Comparison of ENCODE assay signal across 8 cellular contexts in the genomic region with DNA sequence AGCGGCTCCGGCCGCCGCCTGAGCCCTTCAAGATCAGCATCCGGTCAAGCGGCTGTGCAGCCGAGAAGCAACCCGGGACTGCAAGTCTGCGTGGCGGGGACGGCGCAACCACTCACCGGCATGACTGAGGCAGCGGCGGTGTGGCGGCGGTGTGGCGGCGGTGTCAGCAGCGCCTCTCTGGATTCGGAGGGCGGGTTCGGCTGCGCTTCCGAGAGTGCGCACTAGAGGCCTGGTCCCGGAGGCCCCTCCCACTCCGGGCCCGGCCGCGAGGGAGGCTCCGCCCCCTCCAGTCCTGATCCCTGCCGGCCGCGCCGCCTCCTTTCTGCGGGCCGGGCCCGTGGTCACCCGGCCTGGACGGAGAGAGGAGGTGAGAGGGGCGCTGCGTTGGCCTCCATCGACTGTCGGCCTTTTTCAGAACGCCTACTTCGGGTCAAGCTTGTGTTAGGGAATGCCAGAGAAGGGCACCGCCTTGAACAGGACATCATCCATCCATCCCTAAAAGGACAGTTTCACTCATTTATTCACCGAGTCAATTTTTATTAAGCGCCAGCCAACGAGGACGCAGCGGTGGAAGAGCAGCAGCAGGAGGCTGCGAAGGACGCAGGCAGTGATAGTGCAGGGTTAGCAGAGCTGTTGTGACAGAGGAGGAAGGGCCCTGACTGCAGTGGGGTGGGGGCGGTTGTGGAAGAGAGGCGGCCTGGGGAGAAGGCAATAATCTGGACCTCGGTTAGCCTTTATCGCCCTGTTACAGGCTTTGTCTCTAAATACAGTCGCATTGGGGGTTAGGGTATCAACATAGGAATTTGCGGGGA. TPM values are rescaled to one million over a fixed set of nuclear protein-coding genes. Genes with fewer than 3 reads are reported as not detected.
DNase-seq lines count a peak whose midpoint lies in the region; ATAC-seq, FAIRE-seq and TF ChIP-seq lines count a peak whose summit lies in the region.

A gene with protein sequence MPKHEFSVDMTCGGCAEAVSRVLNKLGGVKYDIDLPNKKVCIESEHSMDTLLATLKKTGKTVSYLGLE (minus strand): TSS at position 202 of the 812 bp plus-strand sequence. CDS start 80 bp downstream, at position 122.

- H3K27me3 ChIP-seq in PC-3 (ENCODE audit: low read length): no peaks in the 10 kb centered on the region
- H3K27me3 ChIP-seq in muscle layer of colon (ENCODE audit: control insufficient read depth in 1 of 2, insufficient read depth in 2 of 2, low read length in 2 of 2): no peaks in the 10 kb centered on the region

- CTCF ChIA-PET in PC-3 (lab: Charles Lee): interaction anchor here (0.8 kb wide), 1 partner anchor 15 kb away, joined by 3 read pairs; no protein-coding TSS in a partner anchor

- H2AFZ ChIP-seq in PC-3 (ENCODE audit: low read length): peak within 1 kb of the TSS; percentile 96

- H3K4me1 ChIP-seq in PC-3 (ENCODE audit: insufficient read depth, low read length) (peaks cover 24% of the 10 kb centered on the region), muscle layer of colon (ENCODE audit: insufficient read depth, low read length) (peaks cover 21% of the 10 kb centered on the region)

- BruUV-seq in PC-3 (replicated peaks; lab: Mats Ljungman, UMichigan): TSS peak; percentile 84

- peak within 1 kb of the TSS; percentile 95 for H3K27ac Mint-ChIP-seq in activated T-cell treated with anti-CD3 and anti-CD28 coated beads, Interleukin-2, amount 50 U/mL, for 24 hours

- POLR2A ChIA-PET in PC-3 (lab: Charles Lee; ENCODE audit: unreplicated experiment): interaction anchor here (0.6 kb wide), 2 partner anchors 442 to 443 kb away, joined by 3 to 9 read pairs; no protein-coding TSS in a partner anchor

- peak within 1 kb of the TSS; percentile 91 for H3K4me3 ChIP-seq in PC-3 (ENCODE audit: low read length)
- H3K4me3 ChIP-seq in muscle layer of colon (ENCODE audit: low read depth in 1 of 2, low read length in 2 of 2): peak within 1 kb of the TSS; percentile 75 to 92

- peak within 1 kb of the TSS; percentile 42 for H3K27ac ChIP-seq in PC-3 (ENCODE audit: low read length)
- peak within 1 kb of the TSS; percentile 87 for H3K27ac ChIP-seq in muscle layer of colon (ENCODE audit: low read depth, low read length)

- H3K79me2 ChIP-seq in PC-3 (ENCODE audit: low read length): peaks cover 44% of the 10 kb centered on the region

- H3K9ac ChIP-seq in PC-3 (ENCODE audit: low read length) (peak within 1 kb of the TSS; percentile 93), muscle layer of colon (ENCODE audit: low read length) (peak within 1 kb of the TSS; percentile 91)

- H4K20me1 ChIP-seq in PC-3 (ENCODE audit: low read length): no peaks in the 10 kb centered on the region

- H3K9me3 Mint-ChIP-seq in activated T-cell treated with anti-CD3 and anti-CD28 coated beads, Interleukin-2, amount 50 U/mL, for 24 hours: no peaks in the 10 kb centered on the region

- peaks cover 31% of the 10 kb centered on the region for H3K36me3 Mint-ChIP-seq in activated T-cell treated with anti-CD3 and anti-CD28 coated beads, Interleukin-2, amount 50 U/mL, for 24 hours (ENCODE audit: low read depth)

- H3K9me2 ChIP-seq in PC-3 (replicated peaks; ENCODE audit: low read length): no peaks in the 10 kb centered on the region

- peak within 1 kb of the TSS; percentile 94 for H3K4me3 Mint-ChIP-seq in activated T-cell treated with anti-CD3 and anti-CD28 coated beads, Interleukin-2, amount 50 U/mL, for 24 hours

- DNase-seq in D721Med (ENCODE audit: insufficient read length, low spot score): peak; percentile 97
- peak; percentile 96 for DNase-seq in HTR-8/SVneo (ENCODE audit: insufficient read length, low spot score)
- DNase-seq in PC-3: peak; percentile 92
- DNase-seq in activated T-cell treated with anti-CD3 and anti-CD28 coated beads, Interleukin-2, amount 50 U/mL, for 24 hours: peak; percentile 93
- DNase-seq in erythroblast (lab: John Stamatoyannopoulos, UW): peak; percentile 92 to 96
- DNase-seq in stimulated activated CD8-positive, alpha-beta memory T cell treated with anti-CD3 and anti-CD28 coated beads, Interleukin-7, amount 100 ng/mL, for 24 hours (ENCODE audit: low read depth): peak; percentile 73

- intact Hi-C loops in PC-3 (cut with micrococcal nuclease): loop anchor here (1.0 kb wide), 2 partner anchors 13 kb away; partner anchors contain the start of gene G3BP1

- H3K9me3 ChIP-seq in PC-3 (ENCODE audit: low read length) (no peaks in the 10 kb centered on the region), muscle layer of colon (ENCODE audit: low read length) (no peaks in the 10 kb centered on the region)

- H3F3A ChIP-seq in PC-3 (ENCODE audit: low read length, unreplicated experiment): no peaks in the 10 kb centered on the region

- peaks cover 47% of the 10 kb centered on the region for H3K4me1 Mint-ChIP-seq in activated T-cell treated with anti-CD3 and anti-CD28 coated beads, Interleukin-2, amount 50 U/mL, for 24 hours (ENCODE audit: low read depth)

- H3K36me3 ChIP-seq in PC-3 (ENCODE audit: low read depth, low read length): peaks cover 3% of the 10 kb centered on the region; the same call in 1 of the 2 replicates
- H3K36me3 ChIP-seq in muscle layer of colon (ENCODE audit: insufficient read depth, low read length): no peaks in the 10 kb centered on the region

- peak; percentile 78 for TF ChIP-seq POLR2A in erythroblast (IDR thresholded peaks at IDR 0.05; ENCODE audit: low read length)

- no peak for FAIRE-seq in D721Med (lab: Jason Lieb, UNC)
- FAIRE-seq in HTR-8/SVneo (lab: Jason Lieb, UNC): peak; percentile 89

- ATAC-seq in GM21367 (IDR thresholded peaks at IDR 0.05; ENCODE audit: unreplicated experiment) (peak; percentile 92), PC-3 (peak; percentile 97)

- H3K4me2 ChIP-seq in PC-3 (ENCODE audit: low read length): peak within 1 kb of the TSS; percentile 98

- TF ChIP-seq CTCF in D721Med (IDR thresholded peaks at IDR 0.05; ENCODE audit: insufficient read depth, missing control alignments) (no peak), PC-3 (conservative IDR thresholded peaks at IDR 0.05; ENCODE audit: low read depth, low read length) (0 out of 2 replicates have a peak, but pooled peaks have one; percentile 13)

- no peaks in the 10 kb centered on the region for H3K27me3 Mint-ChIP-seq in activated T-cell treated with anti-CD3 and anti-CD28 coated beads, Interleukin-2, amount 50 U/mL, for 24 hours

RNA-seq across cellular contexts. Expression of the gene that starts here (rescaled TPM):
- 81.4 and 122 TPM in 2 replicates for total RNA-seq in PC-3 (2014; rRNA removed)

Comparison
In these comparisons a context has a peak if more than half of its experiments do, and no peak if none do; other contexts are left out.
1. Peak in every context shown above with its lines: DNase-seq, ATAC-seq, H3K4me3 ChIP-seq and H3K27ac ChIP-seq.